In genomic region chr17:78419970-78420820, GRCh38 we compare ENCODE assay signal across 1 cellular context.
TF ChIP-seq lines count a peak whose summit lies in the region.

No MANE protein-coding gene starts in this region.

TF ChIP-seq in GM23338, 12 proteins besides CTCF, POLR2A, EP300 and RAD21 (continued from another document):
- TF ChIP-seq, protein P1, sequence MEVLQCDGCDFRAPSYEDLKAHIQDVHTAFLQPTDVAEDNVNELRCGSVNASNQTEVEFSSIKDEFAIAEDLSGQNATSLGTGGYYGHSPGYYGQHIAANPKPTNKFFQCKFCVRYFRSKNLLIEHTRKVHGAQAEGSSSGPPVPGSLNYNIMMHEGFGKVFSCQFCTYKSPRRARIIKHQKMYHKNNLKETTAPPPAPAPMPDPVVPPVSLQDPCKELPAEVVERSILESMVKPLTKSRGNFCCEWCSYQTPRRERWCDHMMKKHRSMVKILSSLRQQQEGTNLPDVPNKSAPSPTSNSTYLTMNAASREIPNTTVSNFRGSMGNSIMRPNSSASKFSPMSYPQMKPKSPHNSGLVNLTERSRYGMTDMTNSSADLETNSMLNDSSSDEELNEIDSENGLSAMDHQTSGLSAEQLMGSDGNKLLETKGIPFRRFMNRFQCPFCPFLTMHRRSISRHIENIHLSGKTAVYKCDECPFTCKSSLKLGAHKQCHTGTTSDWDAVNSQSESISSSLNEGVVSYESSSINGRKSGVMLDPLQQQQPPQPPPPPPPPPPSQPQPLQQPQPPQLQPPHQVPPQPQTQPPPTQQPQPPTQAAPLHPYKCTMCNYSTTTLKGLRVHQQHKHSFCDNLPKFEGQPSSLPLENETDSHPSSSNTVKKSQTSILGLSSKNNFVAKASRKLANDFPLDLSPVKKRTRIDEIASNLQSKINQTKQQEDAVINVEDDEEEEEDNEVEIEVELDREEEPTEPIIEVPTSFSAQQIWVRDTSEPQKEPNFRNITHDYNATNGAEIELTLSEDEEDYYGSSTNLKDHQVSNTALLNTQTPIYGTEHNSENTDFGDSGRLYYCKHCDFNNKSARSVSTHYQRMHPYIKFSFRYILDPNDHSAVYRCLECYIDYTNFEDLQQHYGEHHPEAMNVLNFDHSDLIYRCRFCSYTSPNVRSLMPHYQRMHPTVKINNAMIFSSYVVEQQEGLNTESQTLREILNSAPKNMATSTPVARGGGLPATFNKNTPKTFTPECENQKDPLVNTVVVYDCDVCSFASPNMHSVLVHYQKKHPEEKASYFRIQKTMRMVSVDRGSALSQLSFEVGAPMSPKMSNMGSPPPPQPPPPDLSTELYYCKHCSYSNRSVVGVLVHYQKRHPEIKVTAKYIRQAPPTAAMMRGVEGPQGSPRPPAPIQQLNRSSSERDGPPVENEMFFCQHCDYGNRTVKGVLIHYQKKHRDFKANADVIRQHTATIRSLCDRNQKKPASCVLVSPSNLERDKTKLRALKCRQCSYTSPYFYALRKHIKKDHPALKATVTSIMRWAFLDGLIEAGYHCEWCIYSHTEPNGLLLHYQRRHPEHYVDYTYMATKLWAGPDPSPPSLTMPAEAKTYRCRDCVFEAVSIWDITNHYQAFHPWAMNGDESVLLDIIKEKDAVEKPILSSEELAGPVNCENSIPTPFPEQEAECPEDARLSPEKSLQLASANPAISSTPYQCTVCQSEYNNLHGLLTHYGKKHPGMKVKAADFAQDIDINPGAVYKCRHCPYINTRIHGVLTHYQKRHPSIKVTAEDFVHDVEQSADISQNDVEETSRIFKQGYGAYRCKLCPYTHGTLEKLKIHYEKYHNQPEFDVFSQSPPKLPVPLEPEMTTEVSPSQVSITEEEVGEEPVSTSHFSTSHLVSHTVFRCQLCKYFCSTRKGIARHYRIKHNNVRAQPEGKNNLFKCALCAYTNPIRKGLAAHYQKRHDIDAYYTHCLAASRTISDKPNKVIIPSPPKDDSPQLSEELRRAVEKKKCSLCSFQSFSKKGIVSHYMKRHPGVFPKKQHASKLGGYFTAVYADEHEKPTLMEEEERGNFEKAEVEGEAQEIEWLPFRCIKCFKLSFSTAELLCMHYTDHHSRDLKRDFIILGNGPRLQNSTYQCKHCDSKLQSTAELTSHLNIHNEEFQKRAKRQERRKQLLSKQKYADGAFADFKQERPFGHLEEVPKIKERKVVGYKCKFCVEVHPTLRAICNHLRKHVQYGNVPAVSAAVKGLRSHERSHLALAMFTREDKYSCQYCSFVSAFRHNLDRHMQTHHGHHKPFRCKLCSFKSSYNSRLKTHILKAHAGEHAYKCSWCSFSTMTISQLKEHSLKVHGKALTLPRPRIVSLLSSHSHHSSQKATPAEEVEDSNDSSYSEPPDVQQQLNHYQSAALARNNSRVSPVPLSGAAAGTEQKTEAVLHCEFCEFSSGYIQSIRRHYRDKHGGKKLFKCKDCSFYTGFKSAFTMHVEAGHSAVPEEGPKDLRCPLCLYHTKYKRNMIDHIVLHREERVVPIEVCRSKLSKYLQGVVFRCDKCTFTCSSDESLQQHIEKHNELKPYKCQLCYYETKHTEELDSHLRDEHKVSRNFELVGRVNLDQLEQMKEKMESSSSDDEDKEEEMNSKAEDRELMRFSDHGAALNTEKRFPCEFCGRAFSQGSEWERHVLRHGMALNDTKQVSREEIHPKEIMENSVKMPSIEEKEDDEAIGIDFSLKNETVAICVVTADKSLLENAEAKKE (CRISPR knock-in tag; IDR thresholded peaks at IDR 0.05) = no peak
- TF ChIP-seq, protein P2, sequence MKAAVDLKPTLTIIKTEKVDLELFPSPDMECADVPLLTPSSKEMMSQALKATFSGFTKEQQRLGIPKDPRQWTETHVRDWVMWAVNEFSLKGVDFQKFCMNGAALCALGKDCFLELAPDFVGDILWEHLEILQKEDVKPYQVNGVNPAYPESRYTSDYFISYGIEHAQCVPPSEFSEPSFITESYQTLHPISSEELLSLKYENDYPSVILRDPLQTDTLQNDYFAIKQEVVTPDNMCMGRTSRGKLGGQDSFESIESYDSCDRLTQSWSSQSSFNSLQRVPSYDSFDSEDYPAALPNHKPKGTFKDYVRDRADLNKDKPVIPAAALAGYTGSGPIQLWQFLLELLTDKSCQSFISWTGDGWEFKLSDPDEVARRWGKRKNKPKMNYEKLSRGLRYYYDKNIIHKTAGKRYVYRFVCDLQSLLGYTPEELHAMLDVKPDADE (IDR thresholded peaks at IDR 0.05) = no peak
- TF ChIP-seq NANOG (IDR thresholded peaks at IDR 0.05; ENCODE audit: borderline replicate concordance) (no peak), ZNF331 (CRISPR knock-in tag; IDR thresholded peaks at IDR 0.05; ENCODE audit: low read depth) (no peak), EZH2phosphoT487 (IDR thresholded peaks at IDR 0.05; ENCODE audit: unreplicated experiment) (no peak), POLR2AphosphoS5 (IDR thresholded peaks at IDR 0.05; ENCODE audit: low read depth) (no peak), ZNF114 (CRISPR knock-in tag; IDR thresholded peaks at IDR 0.05) (no peak), EZH2 (IDR thresholded peaks at IDR 0.05; ENCODE audit: low read depth, unreplicated experiment) (no peak), STAT1 (IDR thresholded peaks at IDR 0.05; ENCODE audit: unreplicated experiment) (no peak), JUNB (IDR thresholded peaks at IDR 0.05; ENCODE audit: unreplicated experiment) (no peak)
- TF ChIP-seq, protein P3, sequence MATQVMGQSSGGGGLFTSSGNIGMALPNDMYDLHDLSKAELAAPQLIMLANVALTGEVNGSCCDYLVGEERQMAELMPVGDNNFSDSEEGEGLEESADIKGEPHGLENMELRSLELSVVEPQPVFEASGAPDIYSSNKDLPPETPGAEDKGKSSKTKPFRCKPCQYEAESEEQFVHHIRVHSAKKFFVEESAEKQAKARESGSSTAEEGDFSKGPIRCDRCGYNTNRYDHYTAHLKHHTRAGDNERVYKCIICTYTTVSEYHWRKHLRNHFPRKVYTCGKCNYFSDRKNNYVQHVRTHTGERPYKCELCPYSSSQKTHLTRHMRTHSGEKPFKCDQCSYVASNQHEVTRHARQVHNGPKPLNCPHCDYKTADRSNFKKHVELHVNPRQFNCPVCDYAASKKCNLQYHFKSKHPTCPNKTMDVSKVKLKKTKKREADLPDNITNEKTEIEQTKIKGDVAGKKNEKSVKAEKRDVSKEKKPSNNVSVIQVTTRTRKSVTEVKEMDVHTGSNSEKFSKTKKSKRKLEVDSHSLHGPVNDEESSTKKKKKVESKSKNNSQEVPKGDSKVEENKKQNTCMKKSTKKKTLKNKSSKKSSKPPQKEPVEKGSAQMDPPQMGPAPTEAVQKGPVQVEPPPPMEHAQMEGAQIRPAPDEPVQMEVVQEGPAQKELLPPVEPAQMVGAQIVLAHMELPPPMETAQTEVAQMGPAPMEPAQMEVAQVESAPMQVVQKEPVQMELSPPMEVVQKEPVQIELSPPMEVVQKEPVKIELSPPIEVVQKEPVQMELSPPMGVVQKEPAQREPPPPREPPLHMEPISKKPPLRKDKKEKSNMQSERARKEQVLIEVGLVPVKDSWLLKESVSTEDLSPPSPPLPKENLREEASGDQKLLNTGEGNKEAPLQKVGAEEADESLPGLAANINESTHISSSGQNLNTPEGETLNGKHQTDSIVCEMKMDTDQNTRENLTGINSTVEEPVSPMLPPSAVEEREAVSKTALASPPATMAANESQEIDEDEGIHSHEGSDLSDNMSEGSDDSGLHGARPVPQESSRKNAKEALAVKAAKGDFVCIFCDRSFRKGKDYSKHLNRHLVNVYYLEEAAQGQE (IDR thresholded peaks at IDR 0.05; ENCODE audit: unreplicated experiment) = no peak
